In the genomic region with DNA sequence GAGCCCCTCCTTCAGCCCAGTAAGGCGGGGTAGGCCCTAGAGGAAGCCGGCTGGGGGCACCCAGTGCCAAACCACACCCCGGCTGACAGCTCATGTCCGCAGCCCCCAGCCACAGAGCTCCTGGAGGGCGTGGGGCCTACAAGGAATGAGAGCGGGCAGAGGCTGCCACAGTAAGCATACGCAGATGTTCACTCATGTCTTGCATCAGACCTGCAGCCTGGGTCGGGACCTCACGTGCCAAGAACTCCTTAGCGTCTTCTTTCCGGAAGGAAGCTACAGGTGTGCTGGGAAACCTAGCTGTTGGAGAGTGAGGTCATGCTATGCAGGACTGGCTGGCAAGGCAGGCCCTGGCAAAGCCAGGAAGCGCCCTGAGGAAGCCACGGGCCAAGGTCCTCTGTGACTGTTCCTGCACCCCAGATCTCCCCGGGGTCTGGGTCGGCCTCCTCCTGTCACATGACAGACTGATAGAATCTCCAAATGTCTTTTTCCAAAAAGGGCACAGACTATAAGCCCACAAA, we compare ENCODE assay signal across 1 cellular context.
TF ChIP-seq lines count a peak whose summit lies in the region.

No MANE protein-coding gene starts in this region.

TF ChIP-seq in K562, 482 proteins besides CTCF, POLR2A, EP300 and RAD21 (continues in another document):
- TF ChIP-seq, protein P1, sequence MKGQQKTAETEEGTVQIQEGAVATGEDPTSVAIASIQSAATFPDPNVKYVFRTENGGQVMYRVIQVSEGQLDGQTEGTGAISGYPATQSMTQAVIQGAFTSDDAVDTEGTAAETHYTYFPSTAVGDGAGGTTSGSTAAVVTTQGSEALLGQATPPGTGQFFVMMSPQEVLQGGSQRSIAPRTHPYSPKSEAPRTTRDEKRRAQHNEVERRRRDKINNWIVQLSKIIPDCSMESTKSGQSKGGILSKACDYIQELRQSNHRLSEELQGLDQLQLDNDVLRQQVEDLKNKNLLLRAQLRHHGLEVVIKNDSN (CRISPR knock-in tag; IDR thresholded peaks at IDR 0.05) = peak; percentile 75
- TF ChIP-seq, protein P2, sequence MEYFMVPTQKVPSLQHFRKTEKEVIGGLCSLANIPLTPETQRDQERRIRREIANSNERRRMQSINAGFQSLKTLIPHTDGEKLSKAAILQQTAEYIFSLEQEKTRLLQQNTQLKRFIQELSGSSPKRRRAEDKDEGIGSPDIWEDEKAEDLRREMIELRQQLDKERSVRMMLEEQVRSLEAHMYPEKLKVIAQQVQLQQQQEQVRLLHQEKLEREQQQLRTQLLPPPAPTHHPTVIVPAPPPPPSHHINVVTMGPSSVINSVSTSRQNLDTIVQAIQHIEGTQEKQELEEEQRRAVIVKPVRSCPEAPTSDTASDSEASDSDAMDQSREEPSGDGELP (CRISPR knock-in tag; IDR thresholded peaks at IDR 0.05; ENCODE audit: borderline replicate concordance) = peak; percentile 20; the same call in 1 of the 2 replicates
- peak; percentile 55 for TF ChIP-seq MYC (IDR thresholded peaks at IDR 0.05; ENCODE audit: low read depth, low read length)
- TF ChIP-seq MYC (CRISPR knock-in tag; IDR thresholded peaks at IDR 0.05; ENCODE audit: borderline replicate concordance, low read depth) = peak; percentile 62; the same call in 1 of the 2 replicates
- TF ChIP-seq, protein P3, sequence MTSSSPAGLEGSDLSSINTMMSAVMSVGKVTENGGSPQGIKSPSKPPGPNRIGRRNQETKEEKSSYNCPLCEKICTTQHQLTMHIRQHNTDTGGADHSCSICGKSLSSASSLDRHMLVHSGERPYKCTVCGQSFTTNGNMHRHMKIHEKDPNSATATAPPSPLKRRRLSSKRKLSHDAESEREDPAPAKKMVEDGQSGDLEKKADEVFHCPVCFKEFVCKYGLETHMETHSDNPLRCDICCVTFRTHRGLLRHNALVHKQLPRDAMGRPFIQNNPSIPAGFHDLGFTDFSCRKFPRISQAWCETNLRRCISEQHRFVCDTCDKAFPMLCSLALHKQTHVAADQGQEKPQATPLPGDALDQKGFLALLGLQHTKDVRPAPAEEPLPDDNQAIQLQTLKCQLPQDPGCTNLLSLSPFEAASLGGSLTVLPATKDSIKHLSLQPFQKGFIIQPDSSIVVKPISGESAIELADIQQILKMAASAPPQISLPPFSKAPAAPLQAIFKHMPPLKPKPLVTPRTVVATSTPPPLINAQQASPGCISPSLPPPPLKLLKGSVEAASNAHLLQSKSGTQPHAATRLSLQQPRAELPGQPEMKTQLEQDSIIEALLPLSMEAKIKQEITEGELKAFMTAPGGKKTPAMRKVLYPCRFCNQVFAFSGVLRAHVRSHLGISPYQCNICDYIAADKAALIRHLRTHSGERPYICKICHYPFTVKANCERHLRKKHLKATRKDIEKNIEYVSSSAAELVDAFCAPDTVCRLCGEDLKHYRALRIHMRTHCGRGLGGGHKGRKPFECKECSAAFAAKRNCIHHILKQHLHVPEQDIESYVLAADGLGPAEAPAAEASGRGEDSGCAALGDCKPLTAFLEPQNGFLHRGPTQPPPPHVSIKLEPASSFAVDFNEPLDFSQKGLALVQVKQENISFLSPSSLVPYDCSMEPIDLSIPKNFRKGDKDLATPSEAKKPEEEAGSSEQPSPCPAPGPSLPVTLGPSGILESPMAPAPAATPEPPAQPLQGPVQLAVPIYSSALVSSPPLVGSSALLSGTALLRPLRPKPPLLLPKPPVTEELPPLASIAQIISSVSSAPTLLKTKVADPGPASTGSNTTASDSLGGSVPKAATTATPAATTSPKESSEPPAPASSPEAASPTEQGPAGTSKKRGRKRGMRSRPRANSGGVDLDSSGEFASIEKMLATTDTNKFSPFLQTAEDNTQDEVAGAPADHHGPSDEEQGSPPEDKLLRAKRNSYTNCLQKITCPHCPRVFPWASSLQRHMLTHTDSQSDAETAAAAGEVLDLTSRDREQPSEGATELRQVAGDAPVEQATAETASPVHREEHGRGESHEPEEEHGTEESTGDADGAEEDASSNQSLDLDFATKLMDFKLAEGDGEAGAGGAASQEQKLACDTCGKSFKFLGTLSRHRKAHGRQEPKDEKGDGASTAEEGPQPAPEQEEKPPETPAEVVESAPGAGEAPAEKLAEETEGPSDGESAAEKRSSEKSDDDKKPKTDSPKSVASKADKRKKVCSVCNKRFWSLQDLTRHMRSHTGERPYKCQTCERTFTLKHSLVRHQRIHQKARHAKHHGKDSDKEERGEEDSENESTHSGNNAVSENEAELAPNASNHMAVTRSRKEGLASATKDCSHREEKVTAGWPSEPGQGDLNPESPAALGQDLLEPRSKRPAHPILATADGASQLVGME (CRISPR knock-in tag; IDR thresholded peaks at IDR 0.05) = peak; percentile 28; the same call in 1 of the 2 replicates
- no peak for TF ChIP-seq ADNP (tag; IDR thresholded peaks at IDR 0.05)
- 0 out of 4 replicates have a peak, but pooled peaks of 1 of the 2 experiments have one; percentile 13 for TF ChIP-seq MAZ (CRISPR knock-in tag; conservative IDR thresholded peaks at IDR 0.05 in 1 of 2, IDR thresholded peaks at IDR 0.05 in 1 of 2)
- TF ChIP-seq, protein P4, sequence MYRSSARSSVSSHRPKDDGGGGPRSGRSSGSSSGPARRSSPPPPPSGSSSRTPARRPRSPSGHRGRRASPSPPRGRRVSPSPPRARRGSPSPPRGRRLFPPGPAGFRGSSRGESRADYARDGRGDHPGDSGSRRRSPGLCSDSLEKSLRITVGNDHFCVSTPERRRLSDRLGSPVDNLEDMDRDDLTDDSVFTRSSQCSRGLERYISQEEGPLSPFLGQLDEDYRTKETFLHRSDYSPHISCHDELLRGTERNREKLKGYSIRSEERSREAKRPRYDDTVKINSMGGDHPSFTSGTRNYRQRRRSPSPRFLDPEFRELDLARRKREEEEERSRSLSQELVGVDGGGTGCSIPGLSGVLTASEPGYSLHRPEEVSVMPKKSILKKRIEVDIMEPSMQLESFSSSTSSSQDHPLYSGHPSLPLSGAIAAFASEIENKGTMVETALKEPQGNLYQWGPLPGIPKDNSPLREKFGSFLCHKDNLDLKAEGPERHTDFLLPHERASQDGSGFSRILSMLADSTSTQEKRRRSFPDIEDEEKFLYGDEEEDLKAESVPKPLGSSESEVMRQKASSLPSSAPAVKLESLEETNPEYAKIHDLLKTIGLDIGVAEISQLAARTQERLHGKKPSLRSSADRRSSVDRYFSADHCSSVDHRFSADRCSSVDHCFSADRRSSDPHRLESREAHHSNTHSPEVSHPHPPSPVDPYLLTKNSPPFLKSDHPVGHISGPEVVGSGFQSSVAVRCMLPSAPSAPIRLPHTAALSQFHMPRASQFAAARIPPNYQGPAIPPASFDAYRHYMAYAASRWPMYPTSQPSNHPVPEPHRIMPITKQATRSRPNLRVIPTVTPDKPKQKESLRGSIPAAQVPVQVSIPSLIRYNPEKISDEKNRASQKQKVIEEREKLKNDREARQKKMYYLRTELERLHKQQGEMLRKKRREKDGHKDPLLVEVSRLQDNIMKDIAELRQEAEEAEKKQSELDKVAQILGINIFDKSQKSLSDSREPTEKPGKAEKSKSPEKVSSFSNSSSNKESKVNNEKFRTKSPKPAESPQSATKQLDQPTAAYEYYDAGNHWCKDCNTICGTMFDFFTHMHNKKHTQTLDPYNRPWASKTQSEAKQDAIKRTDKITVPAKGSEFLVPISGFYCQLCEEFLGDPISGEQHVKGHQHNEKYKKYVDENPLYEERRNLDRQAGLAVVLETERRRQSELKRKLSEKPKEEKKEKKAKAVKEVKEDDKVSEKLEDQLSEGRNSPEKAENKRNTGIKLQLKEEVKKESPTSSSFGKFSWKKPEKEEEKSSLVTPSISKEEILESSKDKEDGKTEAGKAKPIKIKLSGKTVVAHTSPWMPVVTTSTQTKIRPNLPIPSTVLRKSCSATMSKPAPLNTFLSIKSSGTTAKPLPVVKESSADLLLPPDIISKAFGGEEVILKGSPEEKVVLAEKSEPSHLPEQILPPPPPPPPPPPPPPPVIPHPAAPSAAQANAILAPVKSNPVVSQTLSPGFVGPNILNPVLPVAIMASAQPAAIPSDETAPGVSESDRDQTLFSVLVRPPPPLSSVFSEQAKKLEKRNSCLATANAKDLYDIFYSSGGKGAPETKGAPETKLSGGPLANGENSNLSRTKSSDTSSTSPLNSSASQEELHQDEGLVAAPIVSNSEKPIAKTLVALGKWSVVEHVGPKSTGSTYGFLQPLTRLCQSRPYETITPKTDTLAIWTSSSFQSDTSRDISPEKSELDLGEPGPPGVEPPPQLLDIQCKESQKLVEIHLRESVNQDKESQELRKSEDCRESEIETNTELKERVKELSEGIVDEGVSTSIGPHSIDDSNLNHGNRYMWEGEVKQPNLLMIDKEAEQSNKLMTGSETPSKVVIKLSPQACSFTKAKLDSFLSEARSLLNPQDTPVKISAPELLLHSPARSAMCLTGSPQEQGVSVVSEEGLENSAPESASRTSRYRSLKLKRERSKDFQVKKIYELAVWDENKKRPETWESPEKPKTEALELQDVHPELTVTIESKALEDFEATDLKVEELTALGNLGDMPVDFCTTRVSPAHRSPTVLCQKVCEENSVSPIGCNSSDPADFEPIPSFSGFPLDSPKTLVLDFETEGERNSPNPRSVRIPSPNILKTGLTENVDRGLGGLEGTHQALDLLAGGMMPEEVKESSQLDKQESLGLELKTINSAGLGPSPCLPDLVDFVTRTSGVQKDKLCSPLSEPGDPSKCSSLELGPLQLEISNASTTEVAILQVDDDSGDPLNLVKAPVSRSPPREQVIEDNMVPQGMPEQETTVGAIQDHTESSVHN (IDR thresholded peaks at IDR 0.05; ENCODE audit: borderline replicate concordance in 1 of 2, low read depth in 1 of 2) = peak in 1 of 2 experiments; percentile 38; a peak in 1 of 4 replicates
- TF ChIP-seq CEBPG (CRISPR knock-in tag; IDR thresholded peaks at IDR 0.05) = peak; percentile 85
- peak; percentile 6 to 57; a peak in 1 of 4 replicates for TF ChIP-seq CEBPG (tag; conservative IDR thresholded peaks at IDR 0.05 in 1 of 2, IDR thresholded peaks at IDR 0.05 in 1 of 2)
- peak; percentile 47; the same call in 1 of the 2 replicates for TF ChIP-seq POLR2G (IDR thresholded peaks at IDR 0.05; ENCODE audit: low read depth, low read length)
- TF ChIP-seq, protein P5, sequence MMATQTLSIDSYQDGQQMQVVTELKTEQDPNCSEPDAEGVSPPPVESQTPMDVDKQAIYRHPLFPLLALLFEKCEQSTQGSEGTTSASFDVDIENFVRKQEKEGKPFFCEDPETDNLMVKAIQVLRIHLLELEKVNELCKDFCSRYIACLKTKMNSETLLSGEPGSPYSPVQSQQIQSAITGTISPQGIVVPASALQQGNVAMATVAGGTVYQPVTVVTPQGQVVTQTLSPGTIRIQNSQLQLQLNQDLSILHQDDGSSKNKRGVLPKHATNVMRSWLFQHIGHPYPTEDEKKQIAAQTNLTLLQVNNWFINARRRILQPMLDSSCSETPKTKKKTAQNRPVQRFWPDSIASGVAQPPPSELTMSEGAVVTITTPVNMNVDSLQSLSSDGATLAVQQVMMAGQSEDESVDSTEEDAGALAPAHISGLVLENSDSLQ (IDR thresholded peaks at IDR 0.05) = 0 out of 2 replicates have a peak, but pooled peaks have one; percentile 15
- TF ChIP-seq ZFX (CRISPR knock-in tag; IDR thresholded peaks at IDR 0.05) = 0 out of 2 replicates have a peak, but pooled peaks have one; percentile 3
- TF ChIP-seq, protein P6, sequence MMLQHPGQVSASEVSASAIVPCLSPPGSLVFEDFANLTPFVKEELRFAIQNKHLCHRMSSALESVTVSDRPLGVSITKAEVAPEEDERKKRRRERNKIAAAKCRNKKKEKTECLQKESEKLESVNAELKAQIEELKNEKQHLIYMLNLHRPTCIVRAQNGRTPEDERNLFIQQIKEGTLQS (IDR thresholded peaks at IDR 0.05) = peak; percentile 74
- TF ChIP-seq, protein P6 (CRISPR knock-in tag; conservative IDR thresholded peaks at IDR 0.05) = no peak
- TF ChIP-seq, protein P7, sequence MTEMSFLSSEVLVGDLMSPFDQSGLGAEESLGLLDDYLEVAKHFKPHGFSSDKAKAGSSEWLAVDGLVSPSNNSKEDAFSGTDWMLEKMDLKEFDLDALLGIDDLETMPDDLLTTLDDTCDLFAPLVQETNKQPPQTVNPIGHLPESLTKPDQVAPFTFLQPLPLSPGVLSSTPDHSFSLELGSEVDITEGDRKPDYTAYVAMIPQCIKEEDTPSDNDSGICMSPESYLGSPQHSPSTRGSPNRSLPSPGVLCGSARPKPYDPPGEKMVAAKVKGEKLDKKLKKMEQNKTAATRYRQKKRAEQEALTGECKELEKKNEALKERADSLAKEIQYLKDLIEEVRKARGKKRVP (CRISPR knock-in tag; IDR thresholded peaks at IDR 0.05) = peak; percentile 60; the same call in 1 of the 2 replicates
- TF ChIP-seq ZEB2 (IDR thresholded peaks at IDR 0.05) = no peak
- TF ChIP-seq SMAD4 (CRISPR knock-in tag; conservative IDR thresholded peaks at IDR 0.05) = peak; percentile 58
- TF ChIP-seq E2F3 (CRISPR knock-in tag; IDR thresholded peaks at IDR 0.05) = no peak
- TF ChIP-seq, protein P8, sequence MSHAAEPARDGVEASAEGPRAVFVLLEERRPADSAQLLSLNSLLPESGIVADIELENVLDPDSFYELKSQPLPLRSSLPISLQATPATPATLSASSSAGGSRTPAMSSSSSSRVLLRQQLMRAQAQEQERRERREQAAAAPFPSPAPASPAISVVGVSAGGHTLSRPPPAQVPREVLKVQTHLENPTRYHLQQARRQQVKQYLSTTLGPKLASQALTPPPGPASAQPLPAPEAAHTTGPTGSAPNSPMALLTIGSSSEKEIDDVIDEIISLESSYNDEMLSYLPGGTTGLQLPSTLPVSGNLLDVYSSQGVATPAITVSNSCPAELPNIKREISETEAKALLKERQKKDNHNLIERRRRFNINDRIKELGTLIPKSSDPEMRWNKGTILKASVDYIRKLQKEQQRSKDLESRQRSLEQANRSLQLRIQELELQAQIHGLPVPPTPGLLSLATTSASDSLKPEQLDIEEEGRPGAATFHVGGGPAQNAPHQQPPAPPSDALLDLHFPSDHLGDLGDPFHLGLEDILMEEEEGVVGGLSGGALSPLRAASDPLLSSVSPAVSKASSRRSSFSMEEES (CRISPR knock-in tag; IDR thresholded peaks at IDR 0.05) = peak; percentile 72
- 0 out of 2 replicates have a peak, but pooled peaks have one; percentile 11 for TF ChIP-seq OTX1 (CRISPR knock-in tag; IDR thresholded peaks at IDR 0.05)
- TF ChIP-seq, protein P9, sequence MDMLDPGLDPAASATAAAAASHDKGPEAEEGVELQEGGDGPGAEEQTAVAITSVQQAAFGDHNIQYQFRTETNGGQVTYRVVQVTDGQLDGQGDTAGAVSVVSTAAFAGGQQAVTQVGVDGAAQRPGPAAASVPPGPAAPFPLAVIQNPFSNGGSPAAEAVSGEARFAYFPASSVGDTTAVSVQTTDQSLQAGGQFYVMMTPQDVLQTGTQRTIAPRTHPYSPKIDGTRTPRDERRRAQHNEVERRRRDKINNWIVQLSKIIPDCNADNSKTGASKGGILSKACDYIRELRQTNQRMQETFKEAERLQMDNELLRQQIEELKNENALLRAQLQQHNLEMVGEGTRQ (CRISPR knock-in tag; IDR thresholded peaks at IDR 0.05) = peak; percentile 71
- TF ChIP-seq EP400 (IDR thresholded peaks at IDR 0.05) = peak; percentile 67
- TF ChIP-seq TCFL5 (CRISPR knock-in tag; conservative IDR thresholded peaks at IDR 0.05) = no peak
- peak; percentile 44 for TF ChIP-seq CEBPB (tag; IDR thresholded peaks at IDR 0.05)
- TF ChIP-seq, protein P10, sequence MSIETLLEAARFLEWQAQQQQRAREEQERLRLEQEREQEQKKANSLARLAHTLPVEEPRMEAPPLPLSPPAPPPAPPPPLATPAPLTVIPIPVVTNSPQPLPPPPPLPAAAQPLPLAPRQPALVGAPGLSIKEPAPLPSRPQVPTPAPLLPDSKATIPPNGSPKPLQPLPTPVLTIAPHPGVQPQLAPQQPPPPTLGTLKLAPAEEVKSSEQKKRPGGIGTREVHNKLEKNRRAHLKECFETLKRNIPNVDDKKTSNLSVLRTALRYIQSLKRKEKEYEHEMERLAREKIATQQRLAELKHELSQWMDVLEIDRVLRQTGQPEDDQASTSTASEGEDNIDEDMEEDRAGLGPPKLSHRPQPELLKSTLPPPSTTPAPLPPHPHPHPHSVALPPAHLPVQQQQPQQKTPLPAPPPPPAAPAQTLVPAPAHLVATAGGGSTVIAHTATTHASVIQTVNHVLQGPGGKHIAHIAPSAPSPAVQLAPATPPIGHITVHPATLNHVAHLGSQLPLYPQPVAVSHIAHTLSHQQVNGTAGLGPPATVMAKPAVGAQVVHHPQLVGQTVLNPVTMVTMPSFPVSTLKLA (conservative IDR thresholded peaks at IDR 0.05) = peak; percentile 21 to 34; a peak in 1 of 4 replicates
